Comparison of ENCODE assay signal across 13 cellular contexts in the genomic region with DNA sequence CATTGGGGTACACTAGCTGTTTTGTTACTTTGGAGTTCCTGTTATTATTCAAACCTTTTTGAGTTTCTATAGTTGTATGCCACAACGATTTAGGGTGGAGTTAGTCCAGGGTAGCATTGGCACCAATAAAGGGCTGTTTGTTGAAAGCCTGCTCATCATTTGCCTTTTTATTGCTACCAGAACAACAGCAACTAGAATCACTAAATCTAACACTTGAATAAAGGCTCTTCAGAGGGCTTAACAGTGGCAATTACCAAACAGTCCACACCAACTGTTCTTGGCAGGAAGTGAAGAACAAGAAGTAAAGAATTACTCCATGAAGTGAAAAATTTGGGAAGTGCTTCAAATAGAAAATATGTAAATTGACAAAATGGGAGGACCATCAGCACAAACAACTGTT.
"Had no signal": no experiment of that assay in that cellular context is flagged by ENCODE, and none has a peak within 500 bp of the region (broad histone marks: within the 10 kb centered on the region; RNA-seq: fewer than 3 reads in every experiment).

No MANE protein-coding gene starts in this region.

- H3K27ac ChIP-seq: colonic mucosa, esophagus muscularis mucosa, left ventricle myocardium inferior, neutrophil, parathyroid adenoma had no signal

- FAIRE-seq: kidney had no signal

- ATAC-seq: activated CD4-positive, CD25-positive, alpha-beta regulatory T cell treated with anti-CD3 and anti-CD28 coated beads, Interleukin-2, amount 50 U/mL, for 24 hours; natural killer cell; stimulated activated naive B cell treated with anti-CD40 and anti-IgM and Interleukin-4, amounts not matched to agents 10 μg/mL and 1 μg/mL and 100 μg/mL, for 72 hours had no signal

- DNase-seq: activated CD4-positive, alpha-beta T cell treated with anti-CD3 and anti-CD28 coated beads, Interleukin-2, amount 50 U/mL, for 1 hour; activated naive CD4-positive, alpha-beta T cell treated with anti-CD3 and anti-CD28 coated beads, Interleukin-2, amount 10 ng/mL, durations not matched to agents 7 days and 5 days; colonic mucosa; kidney; left ventricle myocardium inferior; natural killer cell; stimulated activated CD4-positive, alpha-beta T cell treated with anti-CD3 and anti-CD28 coated beads, Interleukin-4, amount 100 ng/mL, for 1 hour; stimulated activated naive B cell treated with anti-CD40 and anti-IgM and Interleukin-4, amounts not matched to agents 10 μg/mL and 1 μg/mL and 100 μg/mL, for 72 hours; trophoblast cell had no signal
